In genomic region chr2:74147729-74148456, GRCh38 we compare ENCODE assay signal across 8 cellular contexts. TPM values are rescaled to one million over a fixed set of nuclear protein-coding genes. Genes with fewer than 3 reads are reported as not detected.
DNase-seq lines count a peak whose midpoint lies in the region; ATAC-seq lines count a peak whose summit lies in the region.

Gene BOLA3 (minus strand): TSS chr2:74147912. CDS start chr2:74147874, 38 bp downstream.

- H3K27ac ChIP-seq in CD8-positive, alpha-beta memory T cell (ENCODE audit: low read depth, low read length) = peak within 1 kb of the TSS; percentile 55
- H3K27ac ChIP-seq in mesodermal cell (ENCODE audit: low read depth, low read length, severe bottlenecking) = peak within 1 kb of the TSS; percentile 52

- no peaks in the 10 kb centered on the region for H3K9me3 Mint-ChIP-seq in CD8-positive, alpha-beta memory T cell

- no peaks in the 10 kb centered on the region for H3K9me3 ChIP-seq in CD8-positive, alpha-beta memory T cell (ENCODE audit: low read length)
- H3K9me3 ChIP-seq in endocrine pancreas (ENCODE audit: control insufficient read depth, low read length) (no peaks in the 10 kb centered on the region), mesodermal cell (ENCODE audit: control insufficient read depth, low read length) (no peaks in the 10 kb centered on the region)

- H3K27ac Mint-ChIP-seq in CD8-positive, alpha-beta memory T cell = peak within 1 kb of the TSS in 1 of 8 donors; percentile 26

- H3K4me1 ChIP-seq in CD8-positive, alpha-beta memory T cell (ENCODE audit: insufficient read depth, low read length) = peaks cover 12% of the 10 kb centered on the region
- H3K4me1 ChIP-seq in endocrine pancreas (ENCODE audit: control insufficient read depth, insufficient read depth, low read length) = peaks cover 5% of the 10 kb centered on the region
- H3K4me1 ChIP-seq in mesodermal cell (ENCODE audit: control insufficient read depth, insufficient read depth, low read length, poor library complexity, severe bottlenecking) = peaks cover 5% of the 10 kb centered on the region

- no peaks in the 10 kb centered on the region for H3K27me3 ChIP-seq in CD8-positive, alpha-beta memory T cell (ENCODE audit: insufficient read depth, low read length, poor library complexity, severe bottlenecking)
- H3K27me3 ChIP-seq in endocrine pancreas (ENCODE audit: control insufficient read depth, insufficient read depth, low read length) = no peaks in the 10 kb centered on the region

- H3K9ac ChIP-seq in endocrine pancreas (ENCODE audit: control insufficient read depth, insufficient read depth, low read length) = peak within 1 kb of the TSS; percentile 97

- peak within 1 kb of the TSS; percentile 82 for H3K4me3 ChIP-seq in CD8-positive, alpha-beta memory T cell (ENCODE audit: low read length)
- H3K4me3 ChIP-seq in endocrine pancreas (ENCODE audit: control insufficient read depth, insufficient read depth, low read length) = peak within 1 kb of the TSS; percentile 80
- peak within 1 kb of the TSS; percentile 73 for H3K4me3 ChIP-seq in mesodermal cell (ENCODE audit: extremely low read depth, insufficient read depth, low read length, poor library complexity, severe bottlenecking)

- H3K36me3 Mint-ChIP-seq in CD8-positive, alpha-beta memory T cell = peaks cover 0 to 29% (median 2%) of the 10 kb centered on the region in 3 donors

- DNase-seq in CD8-positive, alpha-beta memory T cell = peak; percentile 73 to 82 (median 78)
- DNase-seq in NCI-H82 treated with DMSO at 0.1 percent for 48 hours (lab: John Stamatoyannopoulos, UW; ENCODE audit: unreplicated experiment) = peak; percentile 78
- DNase-seq in activated CD8-positive, alpha-beta memory T cell treated with anti-CD3 and anti-CD28 coated beads for 24 hours = peak; percentile 94
- peak; percentile 55 to 66 for DNase-seq in stimulated activated CD8-positive, alpha-beta memory T cell treated with anti-CD3 and anti-CD28 coated beads, Interleukin-15, amount 100 ng/mL, for 4 hours (ENCODE audit: low read depth in 2 of 2)

- ATAC-seq in GM19395 (IDR thresholded peaks at IDR 0.05; ENCODE audit: unreplicated experiment) (peak; percentile 88), HG03565 (IDR thresholded peaks at IDR 0.05; ENCODE audit: unreplicated experiment) (peak; percentile 72)

- H3K36me3 ChIP-seq in CD8-positive, alpha-beta memory T cell (ENCODE audit: insufficient read depth, low read length) = peaks cover 7% of the 10 kb centered on the region
- H3K36me3 ChIP-seq in endocrine pancreas (ENCODE audit: control insufficient read depth, insufficient read depth, low read length) = no peaks in the 10 kb centered on the region
- peaks cover 31% of the 10 kb centered on the region for H3K36me3 ChIP-seq in mesodermal cell (ENCODE audit: control insufficient read depth, insufficient read depth, low read length)

- no peak within 1 kb of the TSS for H3K4me3 Mint-ChIP-seq in CD8-positive, alpha-beta memory T cell

- WGBS in mesodermal cell (ENCODE audit: insufficient coverage in 2 of 2), 2 experiments = 2 to 3% methylated on average over 53 to 55 of the region's 67 CpGs

- POLR2A ChIA-PET in CD8-positive, alpha-beta memory T cell (lab: Charles Lee) = interaction anchor here (1.1 to 2.1 kb wide), 2 partner anchors 27 to 30 kb away, joined by 7 to 10 read pairs; partner anchors contain the start of gene MOB1A

- no peaks in the 10 kb centered on the region for H3K27me3 Mint-ChIP-seq in CD8-positive, alpha-beta memory T cell

- CTCF ChIA-PET in CD8-positive, alpha-beta memory T cell (lab: Charles Lee) = interaction anchor here (0.9 to 3.6 kb wide), 25 partner anchors 7 to 326 kb away, joined by 3 to 18 read pairs (median 5); partner anchors contain the start of genes MOB1A, MTHFD2 and STAMBP

- peaks cover 5 to 9% (median 6%) of the 10 kb centered on the region in 3 donors for H3K4me1 Mint-ChIP-seq in CD8-positive, alpha-beta memory T cell

RNA-seq across cellular contexts. Expression of gene BOLA3, which starts in this region (rescaled TPM):
- 100 to 1,000 TPM; 131 to 133 TPM for total RNA-seq in CD8-positive, alpha-beta memory T cell
- polyA plus RNA-seq in CD8-positive, alpha-beta memory T cell = 74.1 TPM
- polyA plus RNA-seq in mesodermal cell (2013, experiment 1 of 2) = 63.5 TPM
- polyA plus RNA-seq in mesodermal cell (2013, experiment 2 of 2) = 67.9 TPM

Comparison
In these comparisons a context has a peak if more than half of its experiments do, and no peak if none do; other contexts are left out.
1. Peak in every context shown above with its lines: DNase-seq, ATAC-seq, H3K4me3 ChIP-seq and H3K27ac ChIP-seq.